9 cellular contexts compared by ENCODE assay signal in the genomic region with DNA sequence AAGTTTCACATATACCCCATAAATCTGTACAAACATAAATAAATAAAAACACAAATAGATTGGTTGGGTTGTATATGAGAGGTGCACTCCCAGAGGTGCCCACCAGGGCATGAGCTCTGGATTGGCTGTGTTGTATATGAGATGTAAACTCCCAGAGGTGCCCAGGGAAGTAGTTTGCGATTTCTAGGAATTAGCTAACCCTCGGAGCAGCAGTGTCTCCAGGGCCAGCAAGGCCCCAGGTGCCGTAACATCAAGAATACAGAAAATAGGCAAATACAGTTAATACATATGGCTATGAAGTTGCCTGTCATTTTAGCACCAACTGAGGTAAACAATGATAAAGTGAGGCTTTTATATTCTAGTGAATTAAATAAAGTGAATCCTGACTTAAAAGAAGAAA. TPM values are rescaled to one million over a fixed set of nuclear protein-coding genes. Genes with fewer than 3 reads are reported as not detected.
DNase-seq lines count a peak whose midpoint lies in the region; ATAC-seq, FAIRE-seq and TF ChIP-seq lines count a peak whose summit lies in the region.
"Had no signal": no experiment of that assay in that cellular context is flagged by ENCODE, and none has a peak within 500 bp of the region (broad histone marks: within the 10 kb centered on the region; RNA-seq: fewer than 3 reads in every experiment).

No MANE protein-coding gene starts in this region.

- H3K27me3 Mint-ChIP-seq in activated CD4-positive, alpha-beta T cell treated with anti-CD3 and anti-CD28 coated beads for 36 hours: peaks cover 1% of the 10 kb centered on the region
- H3K27me3 Mint-ChIP-seq in progenitor cell of endocrine pancreas: peaks cover 49% of the 10 kb centered on the region

- intact Hi-C loops in activated CD4-positive, alpha-beta T cell treated with anti-CD3 and anti-CD28 coated beads for 36 hours (cut with DNase I, micrococcal nuclease): no loop called here

- H3K4me3 ChIP-seq in bronchial epithelial cell (ENCODE audit: low read depth, low read length): no peak overlapping the region

- CTCF ChIA-PET in activated CD4-positive, alpha-beta T cell treated with anti-CD3 and anti-CD28 coated beads for 36 hours (lab: Charles Lee): interaction anchor here (0.5 to 6.4 kb wide), 11 partner anchors 8 to 126 kb away, joined by 3 to 58 read pairs (median 4); a partner anchor contains a TSS

- DNase-seq in activated CD4-positive, alpha-beta T cell treated with anti-CD3 and anti-CD28 coated beads for 36 hours: peak; percentile 45
- DNase-seq in activated CD4-positive, alpha-beta T cell treated with anti-CD3 and anti-CD28 coated beads for 1 hour: no peak
- no peak for DNase-seq in bronchial epithelial cell (ENCODE audit: low read depth)
- DNase-seq in progenitor cell of endocrine pancreas (ENCODE audit: low spot score, unreplicated experiment): no peak
- DNase-seq in amygdala (lab: John Stamatoyannopoulos, UW): no peak

- H3K36me3 ChIP-seq in bronchial epithelial cell (ENCODE audit: control insufficient read depth, insufficient read depth, low read length): no peaks in the 10 kb centered on the region

- no peak for ATAC-seq in activated CD4-positive, alpha-beta T cell treated with anti-CD3 and anti-CD28 coated beads for 36 hours
- no peak for ATAC-seq in HG03460 (IDR thresholded peaks at IDR 0.05; ENCODE audit: unreplicated experiment)
- no peak for ATAC-seq in HG03175 (IDR thresholded peaks at IDR 0.05; ENCODE audit: unreplicated experiment)

- no peaks in the 10 kb centered on the region for H3K36me3 Mint-ChIP-seq in activated CD4-positive, alpha-beta T cell treated with anti-CD3 and anti-CD28 coated beads for 36 hours (ENCODE audit: low read depth)
- no peaks in the 10 kb centered on the region for H3K36me3 Mint-ChIP-seq in progenitor cell of endocrine pancreas (ENCODE audit: insufficient read depth)

- POLR2A ChIA-PET in activated CD4-positive, alpha-beta T cell treated with anti-CD3 and anti-CD28 coated beads for 36 hours (lab: Charles Lee): no interaction called here

- peaks cover 7% of the 10 kb centered on the region for H3K4me1 Mint-ChIP-seq in activated CD4-positive, alpha-beta T cell treated with anti-CD3 and anti-CD28 coated beads for 36 hours
- H3K4me1 Mint-ChIP-seq in progenitor cell of endocrine pancreas (ENCODE audit: low read depth): peaks cover 2% of the 10 kb centered on the region

- FAIRE-seq in bronchial epithelial cell (lab: Jason Lieb, UNC): no peak
- FAIRE-seq: G401.6 had no signal

- H3K4me3 Mint-ChIP-seq in activated CD4-positive, alpha-beta T cell treated with anti-CD3 and anti-CD28 coated beads for 36 hours: no peak overlapping the region
- H3K4me3 Mint-ChIP-seq in progenitor cell of endocrine pancreas (ENCODE audit: low read depth): no peak overlapping the region

- TF ChIP-seq CTCF in LNCAP (IDR thresholded peaks at IDR 0.05) (peak; percentile 28; the same call in 1 of the 2 replicates), bronchial epithelial cell (IDR thresholded peaks at IDR 0.05; ENCODE audit: insufficient read depth, low read length, severe bottlenecking) (peak; percentile 47), progenitor cell of endocrine pancreas (IDR thresholded peaks at IDR 0.05; ENCODE audit: unreplicated experiment) (peak; percentile 62)

- no peaks in the 10 kb centered on the region for H3K9me3 Mint-ChIP-seq in activated CD4-positive, alpha-beta T cell treated with anti-CD3 and anti-CD28 coated beads for 36 hours (ENCODE audit: low read depth)
- H3K9me3 Mint-ChIP-seq in progenitor cell of endocrine pancreas (ENCODE audit: low read depth): no peaks in the 10 kb centered on the region

- no peak overlapping the region for H3K27ac Mint-ChIP-seq in activated CD4-positive, alpha-beta T cell treated with anti-CD3 and anti-CD28 coated beads for 36 hours
- no peak overlapping the region for H3K27ac Mint-ChIP-seq in progenitor cell of endocrine pancreas

- no peaks in the 10 kb centered on the region for H3K27me3 ChIP-seq in bronchial epithelial cell (ENCODE audit: control insufficient read depth, insufficient read depth, low read length)

RNA-seq across cellular contexts. Expression of a gene that starts 5.4 kb away (rescaled TPM):
- 10 to 100 TPM; 15.9 to 17.3 TPM for total RNA-seq in activated CD4-positive, alpha-beta T cell treated with anti-CD3 and anti-CD28 coated beads for 36 hours
- 30.8 and 41.2 TPM in 2 replicates for total RNA-seq in bronchial epithelial cell
- 25.9 and 26.3 TPM in 2 replicates for total RNA-seq in progenitor cell of endocrine pancreas

RNA-seq across cellular contexts. Expression of a gene that starts 14.9 kb away (rescaled TPM):
- 10 to 100 TPM; 22.6 to 26.8 TPM for total RNA-seq in activated CD4-positive, alpha-beta T cell treated with anti-CD3 and anti-CD28 coated beads for 36 hours
- total RNA-seq in bronchial epithelial cell: 19.7 and 26.2 TPM in 2 replicates
- 37.2 and 38.3 TPM in 2 replicates for total RNA-seq in progenitor cell of endocrine pancreas
